19 cellular contexts compared by ENCODE assay signal in genomic region chrX:153600921-153601320, GRCh38. TPM values are rescaled to one million over a fixed set of nuclear protein-coding genes. Genes with fewer than 3 reads are reported as not detected.
A peak's percentile ranks its signal among the peaks of the same experiment; 100 is the strongest.
DNase-seq lines count a peak whose midpoint lies in the region; ATAC-seq and TF ChIP-seq lines count a peak whose summit lies in the region.
"Had no signal": no experiment of that assay in that cellular context is flagged by ENCODE, and none has a peak within 500 bp of the region (broad histone marks: within the 10 kb centered on the region; RNA-seq: fewer than 3 reads in every experiment).

No MANE protein-coding gene starts in this region.

- no peaks in the 10 kb centered on the region for H3K27me3 ChIP-seq in ovary
- H3K27me3 ChIP-seq: gastroesophageal sphincter, stomach had no signal

- H3K36me3 Mint-ChIP-seq in natural killer cell treated with Interleukin-12 subunit alpha and Interleukin-12 subunit beta and Interleukin-15 and Interleukin-18, amount 100 ng/mL, for 72 hours: no peaks in the 10 kb centered on the region
- H3K36me3 Mint-ChIP-seq in natural killer cell: no peaks in the 10 kb centered on the region
- H3K36me3 Mint-ChIP-seq in activated CD8-positive, alpha-beta T cell treated with anti-CD3 and anti-CD28 coated beads for 36 hours (ENCODE audit: low read depth): peaks cover 5% of the 10 kb centered on the region
- H3K36me3 Mint-ChIP-seq in naive B cell: no peaks in the 10 kb centered on the region

- no peak overlapping the region for H3K4me3 ChIP-seq in ovary

- no peak for TF ChIP-seq POLR2A in ovary (IDR thresholded peaks at IDR 0.05)

- H3K27ac Mint-ChIP-seq in natural killer cell treated with Interleukin-12 subunit alpha and Interleukin-12 subunit beta and Interleukin-15 and Interleukin-18, amount 100 ng/mL, for 72 hours: no peak overlapping the region
- H3K27ac Mint-ChIP-seq in natural killer cell (no peak overlapping the region), naive B cell (no peak overlapping the region)
- no peak overlapping the region for H3K27ac Mint-ChIP-seq in activated CD8-positive, alpha-beta T cell treated with anti-CD3 and anti-CD28 coated beads for 36 hours

- POLR2A ChIA-PET in activated CD8-positive, alpha-beta T cell treated with anti-CD3 and anti-CD28 coated beads for 36 hours (lab: Charles Lee): no interaction called here

- no peak for TF ChIP-seq EP300 in ovary (IDR thresholded peaks at IDR 0.05)

- H3K36me3 ChIP-seq in ovary: no peaks in the 10 kb centered on the region

- TF ChIP-seq CTCF in natural killer cell (IDR thresholded peaks at IDR 0.05) (no peak), ovary (IDR thresholded peaks at IDR 0.05) (no peak), GM13977 (IDR thresholded peaks at IDR 0.05; ENCODE audit: extremely low read depth, insufficient read depth, missing control alignments) (no peak)
- no peak for TF ChIP-seq CTCF in activated CD8-positive, alpha-beta T cell treated with anti-CD3 and anti-CD28 coated beads for 36 hours (IDR thresholded peaks at IDR 0.05)

- 65 to 89% (median 77%) methylated on average over 3 to 7 of the region's 7 CpGs for WGBS in ovary, 3 donors

- no peak for DNase-seq in natural killer cell treated with Interleukin-12 subunit alpha and Interleukin-12 subunit beta and Interleukin-15 and Interleukin-18, amount 100 ng/mL, for 72 hours (ENCODE audit: low spot score)
- DNase-seq in natural killer cell (no peak), naive B cell (no peak), ovary (no peak), GM13977 (ENCODE audit: low spot score) (no peak), DMS153 treated with DMSO at 0.1 percent for 48 hours (lab: John Stamatoyannopoulos, UW; ENCODE audit: unreplicated experiment) (no peak)
- DNase-seq in activated CD8-positive, alpha-beta T cell treated with anti-CD3 and anti-CD28 coated beads for 36 hours: no peak
- DNase-seq in activated CD8-positive, alpha-beta memory T cell treated with anti-CD3 and anti-CD28 coated beads, Interleukin-2, amount 50 U/mL, for 48 hours: no peak
- DNase-seq: activated naive CD4-positive, alpha-beta T cell treated with Interleukin-2 at 50 U/mL for 16 hours; COR-L47; erythroblast; GDM1; NCI-H187; NCI-H345; RPMI8226; stomach had no signal

- CTCF ChIA-PET in activated CD8-positive, alpha-beta T cell treated with anti-CD3 and anti-CD28 coated beads for 36 hours (lab: Charles Lee): interaction anchor here (1.2 to 1.9 kb wide), 3 partner anchors 45 to 61 kb away, joined by 3 to 6 read pairs (median 4); no protein-coding TSS in a partner anchor

- no peak for ATAC-seq in natural killer cell treated with Interleukin-12 subunit alpha and Interleukin-12 subunit beta and Interleukin-15 and Interleukin-18, amount 100 ng/mL, for 72 hours
- ATAC-seq in natural killer cell (no peak), naive B cell (ENCODE audit: low read depth in 2 of 2) (no peak)
- no peak for ATAC-seq in activated CD8-positive, alpha-beta T cell treated with anti-CD3 and anti-CD28 coated beads for 36 hours
- ATAC-seq: gastroesophageal sphincter had no signal

- no peaks in the 10 kb centered on the region for H3K4me1 ChIP-seq in ovary (ENCODE audit: insufficient read depth)

- H3K4me1 Mint-ChIP-seq in natural killer cell treated with Interleukin-12 subunit alpha and Interleukin-12 subunit beta and Interleukin-15 and Interleukin-18, amount 100 ng/mL, for 72 hours (ENCODE audit: low read depth in 2 of 2): peaks cover 14 to 17% of the 10 kb centered on the region in 2 donors
- peaks cover 18 to 48% of the 10 kb centered on the region in 2 donors for H3K4me1 Mint-ChIP-seq in natural killer cell
- peaks cover 35% of the 10 kb centered on the region for H3K4me1 Mint-ChIP-seq in activated CD8-positive, alpha-beta T cell treated with anti-CD3 and anti-CD28 coated beads for 36 hours (ENCODE audit: low read depth)
- peaks cover 26 to 35% (median 28%) of the 10 kb centered on the region in 3 donors for H3K4me1 Mint-ChIP-seq in naive B cell

- H3K27me3 Mint-ChIP-seq in natural killer cell treated with Interleukin-12 subunit alpha and Interleukin-12 subunit beta and Interleukin-15 and Interleukin-18, amount 100 ng/mL, for 72 hours: no peaks in the 10 kb centered on the region
- peaks cover 0 to 12% of the 10 kb centered on the region in 2 donors for H3K27me3 Mint-ChIP-seq in natural killer cell (ENCODE audit: low read depth in 2 of 2)
- no peaks in the 10 kb centered on the region for H3K27me3 Mint-ChIP-seq in activated CD8-positive, alpha-beta T cell treated with anti-CD3 and anti-CD28 coated beads for 36 hours
- H3K27me3 Mint-ChIP-seq in naive B cell: no peaks in the 10 kb centered on the region

- intact Hi-C loops in natural killer cell (cut with micrococcal nuclease): no loop called here
- intact Hi-C loops in activated CD8-positive, alpha-beta T cell treated with anti-CD3 and anti-CD28 coated beads for 36 hours (cut with micrococcal nuclease): loop anchor here (10.0 kb wide), 1 partner anchor 64 kb away; no protein-coding TSS in a partner anchor
- intact Hi-C loops in ovary (cut with DNase I): loop anchor here in 1 of 4 donors (10.0 kb wide), 2 partner anchors 56 to 344 kb away; partner anchors contain the start of gene RENBP

- H3K9me3 Mint-ChIP-seq in natural killer cell treated with Interleukin-12 subunit alpha and Interleukin-12 subunit beta and Interleukin-15 and Interleukin-18, amount 100 ng/mL, for 72 hours: no peaks in the 10 kb centered on the region
- H3K9me3 Mint-ChIP-seq in natural killer cell: no peaks in the 10 kb centered on the region
- no peaks in the 10 kb centered on the region for H3K9me3 Mint-ChIP-seq in activated CD8-positive, alpha-beta T cell treated with anti-CD3 and anti-CD28 coated beads for 36 hours
- H3K9me3 Mint-ChIP-seq in naive B cell: peaks cover 0 to 4% (median 0%) of the 10 kb centered on the region in 7 donors

- H3K4me3 Mint-ChIP-seq in natural killer cell treated with Interleukin-12 subunit alpha and Interleukin-12 subunit beta and Interleukin-15 and Interleukin-18, amount 100 ng/mL, for 72 hours: peak overlapping the region; percentile 88
- H3K4me3 Mint-ChIP-seq in natural killer cell (no peak overlapping the region), naive B cell (peak overlapping the region in 6 of 8 donors; percentile 53 to 97 (median 82))
- H3K4me3 Mint-ChIP-seq in activated CD8-positive, alpha-beta T cell treated with anti-CD3 and anti-CD28 coated beads for 36 hours: peak overlapping the region; percentile 82

- H3K27ac ChIP-seq in ovary: no peak overlapping the region
- H3K27ac ChIP-seq: gastroesophageal sphincter, stomach, VCaP had no signal

- H3K9me3 ChIP-seq in ovary: no peaks in the 10 kb centered on the region
- H3K9me3 ChIP-seq: gastroesophageal sphincter had no signal

- in situ Hi-C loops in GM13977 (cut with MboI; ENCODE audit: low pct_unique_long_range_greater_than_20kb, low sequenced_read_pairs, unreplicated experiment): no loop called here

RNA-seq across cellular contexts. Expression of gene CCNQ, which starts 2.0 kb away (rescaled TPM):
- 10 to 100 TPM; 16.4 to 30.7 TPM for total RNA-seq in natural killer cell treated with Interleukin-12 subunit alpha and Interleukin-12 subunit beta and Interleukin-15 and Interleukin-18, amount 100 ng/mL, for 72 hours
- total RNA-seq in natural killer cell: 10 to 100 TPM in 2 of 3 donors, 1 to 10 TPM in 1; 9.0 to 17.2 (median 12.5) TPM
- 10 to 100 TPM; 18.5 to 21.3 TPM for total RNA-seq in activated CD8-positive, alpha-beta T cell treated with anti-CD3 and anti-CD28 coated beads for 36 hours
- polyA plus RNA-seq in naive B cell (ENCODE audit: low read depth in 6 of 6): 10 to 100 TPM; 31.9 to 88.0 (median 69.7) TPM
- 10 to 100 TPM; 15.5 to 20.0 (median 19.3) TPM for total RNA-seq in ovary
- polyA plus RNA-seq in ovary: 10 to 100 TPM; 16.8 to 23.8 TPM

RNA-seq across cellular contexts. Expression of gene DUSP9, which starts 46.1 kb away (rescaled TPM):
- total RNA-seq in natural killer cell treated with Interleukin-12 subunit alpha and Interleukin-12 subunit beta and Interleukin-15 and Interleukin-18, amount 100 ng/mL, for 72 hours: not detected
- total RNA-seq in natural killer cell (not detected), ovary (1 to 10 TPM in 3 of 7 donors, under 1 TPM in 4; 0.12 to 3.7 (median 0.74) TPM)
- total RNA-seq in activated CD8-positive, alpha-beta T cell treated with anti-CD3 and anti-CD28 coated beads for 36 hours: under 1 TPM in 1 of 2 experiments, not detected in 1; 0.14 TPM
- polyA plus RNA-seq in naive B cell (ENCODE audit: low read depth in 6 of 6) (not detected), ovary (under 1 TPM in 1 of 2 donors, not detected in 1; 0.28 TPM)
- total RNA-seq: gastroesophageal sphincter, MCF 10A had no signal
